ENCODE assay signal across 24 cellular contexts in the genomic region with DNA sequence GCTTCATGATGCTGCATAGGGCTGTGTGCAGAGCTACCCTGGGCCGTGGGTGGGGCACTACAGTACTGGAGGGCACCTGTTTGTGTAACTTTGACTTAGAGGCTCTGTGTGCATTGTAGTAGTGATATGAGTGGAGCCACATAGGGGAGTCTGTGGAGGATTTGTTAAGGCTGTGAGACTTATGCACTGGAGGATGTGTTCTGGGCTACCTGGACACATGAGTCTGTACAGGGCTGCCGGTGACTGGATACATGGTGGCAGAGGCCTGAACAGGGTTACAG.
"Had no signal": no experiment of that assay in that cellular context is flagged by ENCODE, and none has a peak within 500 bp of the region (broad histone marks: within the 10 kb centered on the region; RNA-seq: fewer than 3 reads in every experiment).

No MANE protein-coding gene starts in this region.

- H3K36me3 ChIP-seq: esophagus squamous epithelium, gastroesophageal sphincter, ovary, right atrium auricular region, suprapubic skin, thyroid gland, upper lobe of left lung, uterus had no signal

- FAIRE-seq: endometrium, keratinocyte, small intestine had no signal

- DNase-seq: effector memory CD4-positive, alpha-beta T cell; esophagus squamous epithelium; foreskin fibroblast; glutamatergic neuron; immature natural killer cell; left cardiac atrium; left ventricle myocardium superior; mesenchymal stem cell; naive thymus-derived CD4-positive, alpha-beta T cell; nucleus accumbens; ovary; small intestine; stimulated activated CD4-positive, alpha-beta T cell treated with anti-CD3 and anti-CD28 coated beads, Interleukin-12 subunit alpha, Interleukin-12 subunit beta, amount 100 ng/mL, for 4 hours; stimulated activated naive CD8-positive, alpha-beta T cell treated with anti-CD3 and anti-CD28 coated beads, Interleukin-15, Interleukin-2, amounts not matched to agents 100 U/mL and 50 U/mL, for 24 hours; thyroid gland; upper lobe of left lung; uterus had no signal

- H3K4me3 ChIP-seq: esophagus squamous epithelium, gastroesophageal sphincter, lung, ovary, right atrium auricular region, suprapubic skin, thyroid gland, upper lobe of left lung, uterus had no signal

- ATAC-seq: gastroesophageal sphincter; left cardiac atrium; left ventricle myocardium superior; naive thymus-derived CD4-positive, alpha-beta T cell; stimulated activated naive CD8-positive, alpha-beta T cell treated with anti-CD3 and anti-CD28 coated beads, Interleukin-15, Interleukin-2, amounts not matched to agents 100 U/mL and 50 U/mL, for 24 hours had no signal

- H3K27me3 ChIP-seq: ovary, right atrium auricular region, suprapubic skin, thyroid gland, upper lobe of left lung, uterus had no signal

- H3K4me1 ChIP-seq: esophagus squamous epithelium, gastroesophageal sphincter, suprapubic skin, thyroid gland, upper lobe of left lung, uterus had no signal

- H3K27ac ChIP-seq: epithelial cell of prostate, esophagus squamous epithelium, gastroesophageal sphincter, ovary, right atrium auricular region, suprapubic skin, thyroid gland, upper lobe of left lung, uterus had no signal

- H3K9me3 ChIP-seq: esophagus squamous epithelium, ovary, right atrium auricular region, suprapubic skin, thyroid gland, upper lobe of left lung, uterus had no signal
